ENCODE assay signal across 21 cellular contexts in genomic region chr21:14982336-14982735, GRCh38.
"Had no signal": no experiment of that assay in that cellular context is flagged by ENCODE, and none has a peak within 500 bp of the region (broad histone marks: within the 10 kb centered on the region; RNA-seq: fewer than 3 reads in every experiment).

No MANE protein-coding gene starts in this region.

- H3K4me3 Mint-ChIP-seq: activated naive CD8-positive, alpha-beta T cell; activated T-helper 1 cell treated with anti-CD3 and anti-CD28 coated beads, Interleukin-12 subunit alpha, Interleukin-12 subunit beta, Interleukin-2, Interleukin-4 antibody, amounts not matched to agents 30 ng/mL and 10 ng/mL and 1 ng/mL, durations not matched to agents 14 hours and 24 hours and 36 hours; effector memory CD8-positive, alpha-beta T cell; neural progenitor cell; stimulated activated naive CD8-positive, alpha-beta T cell treated with anti-CD3 and anti-CD28 coated beads, Interleukin-15, amount 100 ng/mL, for 72 hours; type B pancreatic cell had no signal

- H3K27ac ChIP-seq: cardiac muscle cell, epithelial cell of prostate, gastrocnemius medialis, neural progenitor cell, psoas muscle, skin epidermis, suprapubic skin had no signal

- H3K4me2 ChIP-seq: neural progenitor cell had no signal

- H3K4me3 ChIP-seq: cardiac muscle cell, gastrocnemius medialis, neural progenitor cell, psoas muscle, skin epidermis, suprapubic skin had no signal

- H3K36me3 ChIP-seq: cardiac muscle cell, gastrocnemius medialis, neural progenitor cell, suprapubic skin had no signal

- H3K27me3 ChIP-seq: cardiac muscle cell, gastrocnemius medialis, neural progenitor cell, suprapubic skin had no signal

- H3K4me1 ChIP-seq: suprapubic skin had no signal

- H3K9ac ChIP-seq: neural progenitor cell had no signal

- H3K9me3 Mint-ChIP-seq: activated T-helper 1 cell treated with anti-CD3 and anti-CD28 coated beads, Interleukin-12 subunit alpha, Interleukin-12 subunit beta, Interleukin-2, Interleukin-4 antibody, amounts not matched to agents 30 ng/mL and 10 ng/mL and 1 ng/mL, durations not matched to agents 14 hours and 24 hours and 36 hours; effector memory CD8-positive, alpha-beta T cell; stimulated activated naive CD8-positive, alpha-beta T cell treated with anti-CD3 and anti-CD28 coated beads, Interleukin-15, amount 100 ng/mL, for 72 hours had no signal

- ATAC-seq: effector memory CD8-positive, alpha-beta T cell; gastrocnemius medialis; left lobe of liver; psoas muscle; right cardiac atrium; stimulated activated naive CD8-positive, alpha-beta T cell treated with anti-CD3 and anti-CD28 coated beads, Interleukin-15, amount 100 ng/mL, for 72 hours had no signal

- DNase-seq: activated CD4-positive, alpha-beta T cell treated with anti-CD3 and anti-CD28 coated beads, Interleukin-2, amount 50 U/mL, for 4 hours; activated CD4-positive, CD25-positive, alpha-beta regulatory T cell treated with anti-CD3 and anti-CD28 coated beads, Interleukin-2, amount 50 U/mL, for 72 hours; activated gamma-delta T cell treated with Interleukin-2 at 50 U/mL for 16 hours; amniotic stem cell; dermis blood vessel endothelial cell; effector memory CD8-positive, alpha-beta T cell; gastrocnemius medialis; head of caudate nucleus; mammary epithelial cell; psoas muscle; stimulated activated naive CD8-positive, alpha-beta T cell treated with anti-CD3 and anti-CD28 coated beads, Interleukin-15, amount 100 ng/mL, for 72 hours had no signal

- H3K27ac Mint-ChIP-seq: activated naive CD8-positive, alpha-beta T cell; activated T-helper 1 cell treated with anti-CD3 and anti-CD28 coated beads, Interleukin-12 subunit alpha, Interleukin-12 subunit beta, Interleukin-2, Interleukin-4 antibody, amounts not matched to agents 30 ng/mL and 10 ng/mL and 1 ng/mL, durations not matched to agents 14 hours and 24 hours and 36 hours; effector memory CD8-positive, alpha-beta T cell; neural progenitor cell; type B pancreatic cell had no signal

- H3K9me3 ChIP-seq: gastrocnemius medialis, psoas muscle, suprapubic skin had no signal

- H3K27me3 Mint-ChIP-seq: activated naive CD8-positive, alpha-beta T cell; effector memory CD8-positive, alpha-beta T cell; stimulated activated naive CD8-positive, alpha-beta T cell treated with anti-CD3 and anti-CD28 coated beads, Interleukin-15, amount 100 ng/mL, for 72 hours; type B pancreatic cell had no signal

- H2AFZ ChIP-seq: neural progenitor cell had no signal
